ENCODE assay signal across 12 cellular contexts in genomic region chr12:53443955-53444354, GRCh38. TPM values are rescaled to one million over a fixed set of nuclear protein-coding genes. Genes with fewer than 3 reads are reported as not detected.
DNase-seq lines count a peak whose midpoint lies in the region; ATAC-seq and TF ChIP-seq lines count a peak whose summit lies in the region.
"Had no signal": no experiment of that assay in that cellular context is flagged by ENCODE, and none has a peak within 500 bp of the region (broad histone marks: within the 10 kb centered on the region; RNA-seq: fewer than 3 reads in every experiment).

No MANE protein-coding gene starts in this region.

- H3K9me2 ChIP-seq in Karpas-422 (replicated peaks; ENCODE audit: insufficient read depth, low read length) = no peaks in the 10 kb centered on the region

- peaks cover 28% of the 10 kb centered on the region for H3K4me1 ChIP-seq in Caco-2
- peaks cover 27% of the 10 kb centered on the region for H3K4me1 ChIP-seq in Karpas-422 (ENCODE audit: low read length)
- peaks cover 46% of the 10 kb centered on the region for H3K4me1 ChIP-seq in body of pancreas

- peaks cover 26% of the 10 kb centered on the region for H3K4me1 Mint-ChIP-seq in Caco-2 (ENCODE audit: low read depth, unreplicated experiment)
- peaks cover 25% of the 10 kb centered on the region for H3K4me1 Mint-ChIP-seq in nephron

- H3K27ac ChIP-seq in Karpas-422 (ENCODE audit: low read length) = no peak overlapping the region
- H3K27ac ChIP-seq in body of pancreas = peak overlapping the region in 3 of 4 donors; percentile 6 to 58 (median 9)

- peaks cover 24% of the 10 kb centered on the region for H3K79me2 ChIP-seq in Karpas-422 (ENCODE audit: low read length)

- no peak overlapping the region for H2AFZ ChIP-seq in Karpas-422 (ENCODE audit: low read length)

- POLR2A ChIA-PET in Caco-2 (lab: Charles Lee) = interaction anchor here (0.6 kb wide), 2 partner anchors 11 to 22 kb away, joined by 3 to 6 read pairs; no protein-coding TSS in a partner anchor

- ATAC-seq in body of pancreas (no peak), HG03378 (IDR thresholded peaks at IDR 0.05; ENCODE audit: unreplicated experiment) (no peak)

- peak overlapping the region; percentile 36 for H3K4me2 ChIP-seq in Karpas-422 (ENCODE audit: low read depth, low read length, poor library complexity, severe bottlenecking)

- H3K36me3 Mint-ChIP-seq in Caco-2 (ENCODE audit: insufficient read depth, unreplicated experiment) = peaks cover 70% of the 10 kb centered on the region
- peaks cover 34% of the 10 kb centered on the region for H3K36me3 Mint-ChIP-seq in nephron (ENCODE audit: low read depth)

- no peaks in the 10 kb centered on the region; the same call in 1 of the 2 replicates for H3K36me3 ChIP-seq in Caco-2 (ENCODE audit: control insufficient read depth, insufficient read depth, low read length)
- H3K36me3 ChIP-seq in Karpas-422 (ENCODE audit: insufficient read depth, low read length) = peaks cover 29% of the 10 kb centered on the region
- H3K36me3 ChIP-seq in body of pancreas (replicated peaks in 1 of 2; ENCODE audit: insufficient read depth in 1 of 2, low read depth in 2 of 2) = peaks cover 0 to 5% of the 10 kb centered on the region in 2 donors

- H3K4me3 ChIP-seq in Caco-2 (ENCODE audit: low read depth, low read length) = peak overlapping the region; percentile 17; the same call in 1 of the 2 replicates
- peak overlapping the region; percentile 93; the same call in 1 of the 2 replicates for H3K4me3 ChIP-seq in Karpas-422 (ENCODE audit: low read length)
- no peak overlapping the region for H3K4me3 ChIP-seq in body of pancreas

- intact Hi-C loops in Caco-2 (cut with micrococcal nuclease; ENCODE audit: unreplicated experiment) (no loop called here), body of pancreas (cut with DNase I) (no loop called here)

- no peak for TF ChIP-seq POLR2A in body of pancreas (IDR thresholded peaks at IDR 0.05)

- BruUV-seq in Caco-2 (replicated peaks; lab: Mats Ljungman, UMichigan) = no TSS peak

- peak; percentile 73 for DNase-seq in Caco-2
- DNase-seq in Karpas-422 = no peak
- peak in 3 of 4 donors; percentile 32 to 54 (median 44) for DNase-seq in body of pancreas
- DNase-seq in NCI-H510A (lab: John Stamatoyannopoulos, UW) = no peak
- no peak for DNase-seq in NCI-H1694 treated with DMSO at 0.1 percent for 48 hours (lab: John Stamatoyannopoulos, UW)
- DNase-seq: cortex of kidney, foreskin melanocyte, NCI-H2171 treated with DMSO at 0.1 percent for 48 hours had no signal

- H3K27me3 ChIP-seq in Caco-2 (replicated peaks; ENCODE audit: control insufficient read depth, insufficient read depth, low read length) (no peaks in the 10 kb centered on the region), Karpas-422 (ENCODE audit: low read length) (no peaks in the 10 kb centered on the region), body of pancreas (no peaks in the 10 kb centered on the region)

- H3K9me3 Mint-ChIP-seq in Caco-2 (ENCODE audit: unreplicated experiment) (no peaks in the 10 kb centered on the region), nephron (no peaks in the 10 kb centered on the region)

- CTCF ChIA-PET in Caco-2 (lab: Charles Lee) = no interaction called here

- H4K20me1 ChIP-seq in Karpas-422 (ENCODE audit: insufficient read depth, low read depth, low read length) = peaks cover 15% of the 10 kb centered on the region; the same call in 1 of the 2 replicates

- H3K27ac Mint-ChIP-seq in Caco-2 (ENCODE audit: unreplicated experiment) (peak overlapping the region; percentile 98), nephron (peak overlapping the region; percentile 57 to 88 (median 74))

- TF ChIP-seq CTCF in Caco-2 (IDR thresholded peaks at IDR 0.05; ENCODE audit: insufficient read depth in 1 of 2, low read depth in 1 of 2, low read length in 1 of 2, severe bottlenecking in 1 of 2, unreplicated experiment in 1 of 2) (no peak), body of pancreas (IDR thresholded peaks at IDR 0.05) (no peak), nephron (IDR thresholded peaks at IDR 0.05; ENCODE audit: unreplicated experiment in 3 of 3) (no peak)

- H3K9me3 ChIP-seq in Caco-2 = no peaks in the 10 kb centered on the region
- H3K9me3 ChIP-seq in Karpas-422 (ENCODE audit: low read length) = no peaks in the 10 kb centered on the region
- H3K9me3 ChIP-seq in body of pancreas = no peaks in the 10 kb centered on the region

- 49 to 66% methylated on average over 4 of the region's 4 CpGs for WGBS in body of pancreas, 2 donors

- H3K4me3 Mint-ChIP-seq in Caco-2 (ENCODE audit: unreplicated experiment) = peak overlapping the region; percentile 85
- H3K4me3 Mint-ChIP-seq in nephron = peak overlapping the region; percentile 73 to 75 (median 74)

- H3K9ac ChIP-seq in Karpas-422 (ENCODE audit: low read length) = no peak overlapping the region

- H3K27me3 Mint-ChIP-seq in Caco-2 (ENCODE audit: insufficient read depth, unreplicated experiment) (no peaks in the 10 kb centered on the region), nephron (ENCODE audit: low read depth) (no peaks in the 10 kb centered on the region)

RNA-seq across cellular contexts. Expression of gene PRR13, which starts 2.4 kb away (rescaled TPM):
- total RNA-seq in Caco-2 (2022) (395 and 400 TPM in 2 replicates), body of pancreas (10 to 100 TPM; 18.5 to 43.8 TPM)
- 112 and 139 TPM in 2 replicates for total RNA-seq in Karpas-422 (2014; rRNA removed; shearing (Covaris generic); ENCODE audit: low replicate concordance)

RNA-seq across cellular contexts. Expression of gene PCBP2, which starts 7.9 kb away (rescaled TPM):
- total RNA-seq in Caco-2 (2022) = 1,036 and 1,143 TPM in 2 replicates
- 340 and 447 TPM in 2 replicates for total RNA-seq in Karpas-422 (2014; rRNA removed; shearing (Covaris generic); ENCODE audit: low replicate concordance)
- total RNA-seq in body of pancreas = 100 to 1,000 TPM; 226 to 308 TPM

RNA-seq across cellular contexts. Expression of gene AMHR2, which starts 20.3 kb away (rescaled TPM):
- total RNA-seq in Caco-2 (2022) (0.28 and 0.48 TPM in 2 replicates), body of pancreas (10 to 100 TPM in 1 of 2 donors, 1 to 10 TPM in 1; 2.3 to 10.6 TPM)
- total RNA-seq in Karpas-422 (2014; rRNA removed; shearing (Covaris generic); ENCODE audit: low replicate concordance) = not detected in 2 replicates
- total RNA-seq: M059J, osteoblast had no signal

RNA-seq across cellular contexts. Expression of gene MAP3K12, which starts 55.3 kb away (rescaled TPM):
- total RNA-seq in Caco-2 (2022) (2.4 and 3.9 TPM in 2 replicates), body of pancreas (10 to 100 TPM; 10.9 to 34.6 TPM)
- total RNA-seq in Karpas-422 (2014; rRNA removed; shearing (Covaris generic); ENCODE audit: low replicate concordance) = 21.9 and 24.8 TPM in 2 replicates

RNA-seq across cellular contexts. Expression of gene TARBP2, which starts 57.1 kb away (rescaled TPM):
- total RNA-seq in Caco-2 (2022) (43.9 and 50.7 TPM in 2 replicates), body of pancreas (10 to 100 TPM; 36.6 to 66.9 TPM)
- total RNA-seq in Karpas-422 (2014; rRNA removed; shearing (Covaris generic); ENCODE audit: low replicate concordance) = 37.0 and 65.7 TPM in 2 replicates

Comparison
In these comparisons a context has a peak if more than half of its experiments do, and no peak if none do; other contexts are left out.
1. DNase-seq: peak in Caco-2 (2 of 2) and body of pancreas (3 of 4); none in Karpas-422 (single experiment), NCI-H510A (single experiment) and NCI-H1694 treated with DMSO at 0.1 percent for 48 hours (single experiment).
2. H3K4me3 ChIP-seq: peak in Caco-2 (single experiment) and Karpas-422 (single experiment); none in body of pancreas (0 of 2).